ENCODE assay signal across 20 cellular contexts in the genomic region with DNA sequence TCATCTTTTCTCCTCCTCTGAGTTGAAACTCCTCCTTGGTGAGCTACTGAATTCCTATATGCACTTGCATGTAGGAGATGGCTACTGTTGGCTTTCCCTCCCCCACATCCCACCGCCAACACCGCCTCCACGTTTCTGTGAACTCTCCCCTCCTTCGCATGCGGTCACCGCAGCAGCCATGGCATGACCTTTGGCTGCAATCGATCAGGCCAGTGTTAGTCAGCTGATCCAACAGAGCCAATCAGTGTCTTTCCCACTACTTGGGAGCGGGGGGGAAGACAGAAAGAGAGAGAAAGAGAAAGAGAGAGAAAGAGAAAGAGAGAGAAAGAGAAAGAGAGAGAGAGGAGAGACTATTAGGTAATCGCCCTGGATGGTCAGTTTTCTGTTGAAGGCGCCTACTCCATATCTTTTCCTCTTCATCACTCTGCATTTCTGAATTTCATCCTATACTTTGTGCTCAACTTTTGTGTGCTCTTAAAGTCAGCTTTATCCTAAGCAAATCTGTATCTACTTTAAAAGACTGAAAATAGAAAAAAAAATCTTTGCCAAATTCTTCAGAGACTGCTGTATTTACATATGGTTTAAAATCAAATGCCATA. TPM values are rescaled to one million over a fixed set of nuclear protein-coding genes. Genes with fewer than 3 reads are reported as not detected.
"Had no signal": no experiment of that assay in that cellular context is flagged by ENCODE, and none has a peak within 500 bp of the region (broad histone marks: within the 10 kb centered on the region; RNA-seq: fewer than 3 reads in every experiment).

No MANE protein-coding gene starts in this region.

- DNase-seq: activated CD4-positive, alpha-beta memory T cell treated with anti-CD3 and anti-CD28 coated beads, Interleukin-2, amount 10 ng/mL, durations not matched to agents 7 days and 5 days; activated CD4-positive, alpha-beta T cell treated with anti-CD3 and anti-CD28 coated beads for 4 hours; activated effector memory CD4-positive, alpha-beta T cell treated with anti-CD3 and anti-CD28 coated beads, Interleukin-2, amount 50 U/mL, for 16 hours; activated T-cell treated with anti-CD3 and anti-CD28 coated beads, Interleukin-2, amount 50 U/mL, for 4 hours; amniotic stem cell; dorsolateral prefrontal cortex; erythroblast; occipital lobe; stimulated activated naive CD8-positive, alpha-beta T cell treated with anti-CD3 and anti-CD28 coated beads, Interleukin-15, Interleukin-2, amounts not matched to agents 100 U/mL and 50 U/mL, for 24 hours; T-helper 1 cell; T1000; testis; upper lobe of left lung had no signal

- H3K36me3 Mint-ChIP-seq: activated naive CD8-positive, alpha-beta T cell had no signal

- H3K27me3 ChIP-seq: hepatocyte, right atrium auricular region, testis, upper lobe of left lung had no signal

- H3K9me3 ChIP-seq: right atrium auricular region, testis, upper lobe of left lung had no signal

- H3K4me1 ChIP-seq: right atrium auricular region, testis, upper lobe of left lung had no signal

- ATAC-seq: activated T-cell treated with anti-CD3 and anti-CD28 coated beads, Interleukin-2, amount 50 U/mL, for 4 hours; stimulated activated naive CD8-positive, alpha-beta T cell treated with anti-CD3 and anti-CD28 coated beads, Interleukin-15, Interleukin-2, amounts not matched to agents 100 U/mL and 50 U/mL, for 24 hours had no signal

- H3K27ac ChIP-seq: dorsolateral prefrontal cortex, hepatocyte, right atrium auricular region, skin epidermis, testis, upper lobe of left lung had no signal

- H3K4me3 ChIP-seq: dorsolateral prefrontal cortex, hepatocyte, right atrium auricular region, skin epidermis, testis, upper lobe of left lung had no signal

- H3K9me3 Mint-ChIP-seq: activated CD4-positive, alpha-beta memory T cell treated with anti-CD3 and anti-CD28 coated beads, Interleukin-2, amount 10 ng/mL, durations not matched to agents 7 days and 5 days; activated T-cell treated with anti-CD3 and anti-CD28 coated beads, Interleukin-2, amount 50 U/mL, for 4 hours; nephron had no signal

- H3K4me1 Mint-ChIP-seq: activated CD4-positive, alpha-beta memory T cell treated with anti-CD3 and anti-CD28 coated beads, Interleukin-2, amount 10 ng/mL, durations not matched to agents 7 days and 5 days; nephron had no signal

- H3K4me3 Mint-ChIP-seq: activated CD4-positive, alpha-beta memory T cell treated with anti-CD3 and anti-CD28 coated beads, Interleukin-2, amount 10 ng/mL, durations not matched to agents 7 days and 5 days; activated naive CD8-positive, alpha-beta T cell; activated T-cell treated with anti-CD3 and anti-CD28 coated beads, Interleukin-2, amount 50 U/mL, for 4 hours; nephron had no signal

- H3K27ac Mint-ChIP-seq: activated CD4-positive, alpha-beta memory T cell treated with anti-CD3 and anti-CD28 coated beads, Interleukin-2, amount 10 ng/mL, durations not matched to agents 7 days and 5 days; activated naive CD8-positive, alpha-beta T cell; nephron; progenitor cell of endocrine pancreas had no signal

- H3K36me3 ChIP-seq: right atrium auricular region, upper lobe of left lung had no signal

RNA-seq across cellular contexts. Expression of gene ASGR2, which starts 41.8 kb away (rescaled TPM):
- total RNA-seq: activated CD4-positive, alpha-beta memory T cell treated with anti-CD3 and anti-CD28 coated beads, Interleukin-2, amount 10 ng/mL, durations not matched to agents 7 days and 5 days; kidney epithelial cell; occipital lobe had no signal
